Comparison of ENCODE assay signal across 8 cellular contexts in genomic region chr5:149960272-149961185, GRCh38. TPM values are rescaled to one million over a fixed set of nuclear protein-coding genes. Genes with fewer than 3 reads are reported as not detected.
DNase-seq lines count a peak whose midpoint lies in the region; ATAC-seq, FAIRE-seq and TF ChIP-seq lines count a peak whose summit lies in the region.

Gene SLC26A2 (plus strand): TSS chr5:149960758. CDS start chr5:149977653, 16,895 bp downstream.

- H3K9me3 ChIP-seq in OCI-LY3 (ENCODE audit: insufficient read depth, low read length) (no peaks in the 10 kb centered on the region), mononuclear cell (ENCODE audit: low read depth, low read length) (no peaks in the 10 kb centered on the region)

- peak within 1 kb of the TSS; percentile 92 for H3K4me3 ChIP-seq in OCI-LY3 (ENCODE audit: low read length)
- H3K4me3 ChIP-seq in mononuclear cell (ENCODE audit: low read length): peak within 1 kb of the TSS; percentile 74

- TF ChIP-seq CTCF in D721Med (IDR thresholded peaks at IDR 0.05; ENCODE audit: insufficient read depth, missing control alignments): no peak
- TF ChIP-seq CTCF in OCI-LY3 (IDR thresholded peaks at IDR 0.05; ENCODE audit: low read depth, low read length): no peak

- H3K79me2 ChIP-seq in OCI-LY3 (ENCODE audit: low read length): no peaks in the 10 kb centered on the region

- H4K20me1 ChIP-seq in OCI-LY3 (ENCODE audit: insufficient read depth, low read length): no peaks in the 10 kb centered on the region

- ATAC-seq in GM21515 (IDR thresholded peaks at IDR 0.05; ENCODE audit: unreplicated experiment): peak; percentile 99

- H3K27ac ChIP-seq in OCI-LY3 (ENCODE audit: low read length): no peak within 1 kb of the TSS

- H3K4me1 ChIP-seq in OCI-LY3 (ENCODE audit: low read length) (peaks cover 13% of the 10 kb centered on the region), mononuclear cell (ENCODE audit: insufficient read depth, low read length) (peaks cover 22% of the 10 kb centered on the region)

- H3K9ac ChIP-seq in OCI-LY3 (ENCODE audit: low read length): peak within 1 kb of the TSS; percentile 75

- no peak for FAIRE-seq in D721Med (lab: Jason Lieb, UNC)

- H3K4me2 ChIP-seq in OCI-LY3 (ENCODE audit: low read length): peak within 1 kb of the TSS; percentile 98

- peak within 1 kb of the TSS; percentile 89 for H2AFZ ChIP-seq in OCI-LY3 (ENCODE audit: low read depth, low read length)

- no peaks in the 10 kb centered on the region for H3K27me3 ChIP-seq in OCI-LY3 (ENCODE audit: low read depth, low read length)
- H3K27me3 ChIP-seq in mononuclear cell (ENCODE audit: insufficient read depth, low read length): no peaks in the 10 kb centered on the region

- DNase-seq in D721Med (ENCODE audit: insufficient read length, low spot score): peak; percentile 79
- peak; percentile 92 for DNase-seq in HuH-7 (ENCODE audit: low spot score)
- peak; percentile 91 for DNase-seq in activated T-cell treated with anti-CD3 and anti-CD28 coated beads for 24 hours (ENCODE audit: low read depth)
- DNase-seq in epidermal melanocyte (ENCODE audit: insufficient read length, low spot score): peak; percentile 92
- peak; percentile 77 to 86 for DNase-seq in stimulated activated CD8-positive, alpha-beta memory T cell treated with anti-CD3 and anti-CD28 coated beads, Interleukin-4, amount 100 ng/mL, for 1 hour (ENCODE audit: low read depth in 2 of 2, low spot score in 1 of 2)

- H3K36me3 ChIP-seq in OCI-LY3 (replicated peaks; ENCODE audit: low read depth, low read length): no peaks in the 10 kb centered on the region

RNA-seq across cellular contexts. Expression of gene SLC26A2, which starts in this region (rescaled TPM):
- 2.7 TPM for total RNA-seq in mononuclear cell
